ENCODE assay signal across 1 cellular context in genomic region chr2:221573430-221574230, GRCh38.
TF ChIP-seq lines count a peak whose summit lies in the region.

No MANE protein-coding gene starts in this region.

TF ChIP-seq in GM12878, 131 proteins besides CTCF, POLR2A, EP300 and RAD21 (continued from another document):
- TF ChIP-seq, protein P1, sequence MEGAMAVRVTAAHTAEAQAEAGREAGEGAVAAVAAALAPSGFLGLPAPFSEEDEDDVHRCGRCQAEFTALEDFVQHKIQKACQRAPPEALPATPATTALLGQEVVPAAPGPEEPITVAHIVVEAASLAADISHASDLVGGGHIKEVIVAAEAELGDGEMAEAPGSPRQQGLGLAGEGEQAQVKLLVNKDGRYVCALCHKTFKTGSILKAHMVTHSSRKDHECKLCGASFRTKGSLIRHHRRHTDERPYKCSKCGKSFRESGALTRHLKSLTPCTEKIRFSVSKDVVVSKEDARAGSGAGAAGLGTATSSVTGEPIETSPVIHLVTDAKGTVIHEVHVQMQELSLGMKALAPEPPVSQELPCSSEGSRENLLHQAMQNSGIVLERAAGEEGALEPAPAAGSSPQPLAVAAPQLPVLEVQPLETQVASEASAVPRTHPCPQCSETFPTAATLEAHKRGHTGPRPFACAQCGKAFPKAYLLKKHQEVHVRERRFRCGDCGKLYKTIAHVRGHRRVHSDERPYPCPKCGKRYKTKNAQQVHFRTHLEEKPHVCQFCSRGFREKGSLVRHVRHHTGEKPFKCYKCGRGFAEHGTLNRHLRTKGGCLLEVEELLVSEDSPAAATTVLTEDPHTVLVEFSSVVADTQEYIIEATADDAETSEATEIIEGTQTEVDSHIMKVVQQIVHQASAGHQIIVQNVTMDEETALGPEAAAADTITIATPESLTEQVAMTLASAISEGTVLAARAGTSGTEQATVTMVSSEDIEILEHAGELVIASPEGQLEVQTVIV (IDR thresholded peaks at IDR 0.05; ENCODE audit: borderline replicate concordance, partially characterized antibody) = no peak
- TF ChIP-seq ZNF24 (IDR thresholded peaks at IDR 0.05) (0 out of 2 replicates have a peak, but pooled peaks have one; percentile 10), DPF2 (IDR thresholded peaks at IDR 0.05) (no peak), SMC3 (IDR thresholded peaks at IDR 0.05; ENCODE audit: borderline replicate concordance, low read length) (peak; percentile 91), CREM (IDR thresholded peaks at IDR 0.05; ENCODE audit: low read depth) (no peak), SMARCA5 (IDR thresholded peaks at IDR 0.05) (0 out of 2 replicates have a peak, but pooled peaks have one; percentile 54), ZNF622 (IDR thresholded peaks at IDR 0.05) (no peak), RUNX3 (IDR thresholded peaks at IDR 0.05; ENCODE audit: low read length) (peak; percentile 84), SMAD5 (IDR thresholded peaks at IDR 0.05; ENCODE audit: low read depth) (no peak), MXI1 (IDR thresholded peaks at IDR 0.05; ENCODE audit: low read depth, low read length) (no peak), IKZF1 (conservative IDR thresholded peaks at IDR 0.05) (peak; percentile 72), EED (IDR thresholded peaks at IDR 0.05; ENCODE audit: low read depth) (0 out of 2 replicates have a peak, but pooled peaks have one; percentile 19), IKZF2 (IDR thresholded peaks at IDR 0.05) (peak; percentile 41; a peak in 2 of 4 replicates), ZSCAN29 (IDR thresholded peaks at IDR 0.05) (peak; percentile 40; the same call in 1 of the 2 replicates), POU2F2 (IDR thresholded peaks at IDR 0.05; ENCODE audit: borderline replicate concordance, low read depth, low read length) (peak; percentile 56; the same call in 1 of the 3 replicates), BHLHE40 (IDR thresholded peaks at IDR 0.05; ENCODE audit: borderline replicate concordance in 1 of 2, low read depth in 2 of 2, low read length in 1 of 2) (peak; percentile 85 to 94), LARP7 (IDR thresholded peaks at IDR 0.05) (peak; percentile 58; the same call in 1 of the 2 replicates)
- TF ChIP-seq, protein P2, sequence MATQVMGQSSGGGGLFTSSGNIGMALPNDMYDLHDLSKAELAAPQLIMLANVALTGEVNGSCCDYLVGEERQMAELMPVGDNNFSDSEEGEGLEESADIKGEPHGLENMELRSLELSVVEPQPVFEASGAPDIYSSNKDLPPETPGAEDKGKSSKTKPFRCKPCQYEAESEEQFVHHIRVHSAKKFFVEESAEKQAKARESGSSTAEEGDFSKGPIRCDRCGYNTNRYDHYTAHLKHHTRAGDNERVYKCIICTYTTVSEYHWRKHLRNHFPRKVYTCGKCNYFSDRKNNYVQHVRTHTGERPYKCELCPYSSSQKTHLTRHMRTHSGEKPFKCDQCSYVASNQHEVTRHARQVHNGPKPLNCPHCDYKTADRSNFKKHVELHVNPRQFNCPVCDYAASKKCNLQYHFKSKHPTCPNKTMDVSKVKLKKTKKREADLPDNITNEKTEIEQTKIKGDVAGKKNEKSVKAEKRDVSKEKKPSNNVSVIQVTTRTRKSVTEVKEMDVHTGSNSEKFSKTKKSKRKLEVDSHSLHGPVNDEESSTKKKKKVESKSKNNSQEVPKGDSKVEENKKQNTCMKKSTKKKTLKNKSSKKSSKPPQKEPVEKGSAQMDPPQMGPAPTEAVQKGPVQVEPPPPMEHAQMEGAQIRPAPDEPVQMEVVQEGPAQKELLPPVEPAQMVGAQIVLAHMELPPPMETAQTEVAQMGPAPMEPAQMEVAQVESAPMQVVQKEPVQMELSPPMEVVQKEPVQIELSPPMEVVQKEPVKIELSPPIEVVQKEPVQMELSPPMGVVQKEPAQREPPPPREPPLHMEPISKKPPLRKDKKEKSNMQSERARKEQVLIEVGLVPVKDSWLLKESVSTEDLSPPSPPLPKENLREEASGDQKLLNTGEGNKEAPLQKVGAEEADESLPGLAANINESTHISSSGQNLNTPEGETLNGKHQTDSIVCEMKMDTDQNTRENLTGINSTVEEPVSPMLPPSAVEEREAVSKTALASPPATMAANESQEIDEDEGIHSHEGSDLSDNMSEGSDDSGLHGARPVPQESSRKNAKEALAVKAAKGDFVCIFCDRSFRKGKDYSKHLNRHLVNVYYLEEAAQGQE (IDR thresholded peaks at IDR 0.05; ENCODE audit: low read depth, low read length) = 0 out of 2 replicates have a peak, but pooled peaks have one; percentile 15
- TF ChIP-seq, protein P3, sequence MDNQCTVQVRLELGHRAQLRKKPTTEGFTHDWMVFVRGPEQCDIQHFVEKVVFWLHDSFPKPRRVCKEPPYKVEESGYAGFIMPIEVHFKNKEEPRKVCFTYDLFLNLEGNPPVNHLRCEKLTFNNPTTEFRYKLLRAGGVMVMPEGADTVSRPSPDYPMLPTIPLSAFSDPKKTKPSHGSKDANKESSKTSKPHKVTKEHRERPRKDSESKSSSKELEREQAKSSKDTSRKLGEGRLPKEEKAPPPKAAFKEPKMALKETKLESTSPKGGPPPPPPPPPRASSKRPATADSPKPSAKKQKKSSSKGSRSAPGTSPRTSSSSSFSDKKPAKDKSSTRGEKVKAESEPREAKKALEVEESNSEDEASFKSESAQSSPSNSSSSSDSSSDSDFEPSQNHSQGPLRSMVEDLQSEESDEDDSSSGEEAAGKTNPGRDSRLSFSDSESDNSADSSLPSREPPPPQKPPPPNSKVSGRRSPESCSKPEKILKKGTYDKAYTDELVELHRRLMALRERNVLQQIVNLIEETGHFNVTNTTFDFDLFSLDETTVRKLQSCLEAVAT (IDR thresholded peaks at IDR 0.05) = peak; percentile 74
